ENCODE assay signal across 10 cellular contexts in genomic region chr11:94731921-94732601, GRCh38. TPM values are rescaled to one million over a fixed set of nuclear protein-coding genes. Genes with fewer than 3 reads are reported as not detected.
DNase-seq lines count a peak whose midpoint lies in the region; ATAC-seq and TF ChIP-seq lines count a peak whose summit lies in the region.
"Had no signal": no experiment of that assay in that cellular context is flagged by ENCODE, and none has a peak within 500 bp of the region (broad histone marks: within the 10 kb centered on the region; RNA-seq: fewer than 3 reads in every experiment).

No MANE protein-coding gene starts in this region.

- peaks cover 18% of the 10 kb centered on the region for H3F3A ChIP-seq in PC-3 (ENCODE audit: low read length, unreplicated experiment)

- CTCF ChIA-PET in PC-3 (lab: Charles Lee): interaction anchor here (1.0 to 1.1 kb wide), 2 partner anchors 11 to 109 kb away, joined by 6 to 7 read pairs; no protein-coding TSS in a partner anchor
- CTCF ChIA-PET in GM10248 (lab: Yijun Ruan, JAX): interaction anchor here (1.0 to 2.7 kb wide), 4 partner anchors 9 to 22 kb away, joined by 3 to 7 read pairs (median 4); no protein-coding TSS in a partner anchor

- H3K27me3 ChIP-seq in PC-3 (ENCODE audit: low read length) (no peaks in the 10 kb centered on the region), osteoblast (ENCODE audit: insufficient read depth, low read length) (no peaks in the 10 kb centered on the region)

- H3K4me1 ChIP-seq in PC-3 (ENCODE audit: insufficient read depth, low read length): peaks cover 90% of the 10 kb centered on the region
- H3K4me1 ChIP-seq in osteoblast (ENCODE audit: insufficient read depth, low read length): peaks cover 21% of the 10 kb centered on the region

- no peak for TF ChIP-seq CTCF in PC-3 (conservative IDR thresholded peaks at IDR 0.05; ENCODE audit: low read depth, low read length)
- TF ChIP-seq CTCF in osteoblast (IDR thresholded peaks at IDR 0.05; ENCODE audit: extremely low read depth, low read depth, low read length): no peak
- no peak for TF ChIP-seq CTCF in GM10248 (IDR thresholded peaks at IDR 0.05; ENCODE audit: control extremely low read depth, extremely low read depth, low read depth, missing control alignments)

- peak overlapping the region; percentile 79 for H3K9ac ChIP-seq in PC-3 (ENCODE audit: low read length)

- H3K4me3 ChIP-seq in PC-3 (ENCODE audit: low read length) (peak overlapping the region; percentile 4; the same call in 1 of the 2 replicates), osteoblast (ENCODE audit: insufficient read depth, low read length) (no peak overlapping the region)

- H3K36me3 ChIP-seq in PC-3 (ENCODE audit: low read depth, low read length) (no peaks in the 10 kb centered on the region), osteoblast (ENCODE audit: insufficient read depth, low read length) (no peaks in the 10 kb centered on the region)

- no peaks in the 10 kb centered on the region for H3K9me2 ChIP-seq in PC-3 (replicated peaks; ENCODE audit: low read length)

- intact Hi-C loops in PC-3 (cut with micrococcal nuclease): loop anchor here (2.0 kb wide), 2 partner anchors 23 to 109 kb away; no protein-coding TSS in a partner anchor

- BruUV-seq in PC-3 (replicated peaks; lab: Mats Ljungman, UMichigan): no TSS peak

- H3K27ac ChIP-seq in PC-3 (ENCODE audit: low read length) (peak overlapping the region; percentile 96), epithelial cell of prostate (peak overlapping the region; percentile 80), osteoblast (ENCODE audit: low read depth, low read length) (peak overlapping the region; percentile 59)

- H2AFZ ChIP-seq in PC-3 (ENCODE audit: low read length): no peak overlapping the region
- H2AFZ ChIP-seq in osteoblast (ENCODE audit: low read length): peak overlapping the region; percentile 21

- peak overlapping the region; percentile 70 for H3K4me2 ChIP-seq in PC-3 (ENCODE audit: low read length)
- H3K4me2 ChIP-seq in osteoblast (ENCODE audit: insufficient read depth, low read length): peak overlapping the region; percentile 30

- H4K20me1 ChIP-seq in PC-3 (ENCODE audit: low read length) (no peaks in the 10 kb centered on the region), osteoblast (ENCODE audit: insufficient read depth, low read length) (no peaks in the 10 kb centered on the region)

- POLR2A ChIA-PET in PC-3 (lab: Charles Lee; ENCODE audit: unreplicated experiment) (interaction anchor here (0.6 to 0.7 kb wide), 2 partner anchors 335 to 603 kb away, joined by 3 to 6 read pairs; partner anchors contain the start of gene SRSF8), GM10248 (lab: Yijun Ruan, JAX) (no interaction called here)

- ATAC-seq in PC-3 (peak; percentile 59), HG02885 (IDR thresholded peaks at IDR 0.05; ENCODE audit: poor library complexity, unreplicated experiment) (no peak)

- H3K79me2 ChIP-seq in PC-3 (ENCODE audit: low read length) (no peaks in the 10 kb centered on the region), osteoblast (ENCODE audit: insufficient read depth, low read length) (no peaks in the 10 kb centered on the region)

- peak; percentile 90 for DNase-seq in DMS53 treated with DMSO at 0.1 percent for 48 hours (lab: John Stamatoyannopoulos, UW; ENCODE audit: unreplicated experiment)
- DNase-seq in PC-3: peak; percentile 90
- peak; percentile 41 for DNase-seq in epithelial cell of prostate (ENCODE audit: low read depth, low spot score)
- DNase-seq in osteoblast (ENCODE audit: insufficient read length, low spot score, missing footprints): peak; percentile 83
- DNase-seq in GM10248 (ENCODE audit: extremely low spot score): no peak
- DNase-seq in DMS79 (lab: John Stamatoyannopoulos, UW): no peak
- no peak for DNase-seq in activated CD4-positive, alpha-beta T cell treated with anti-CD3 and anti-CD28 coated beads, Interleukin-2, amount 50 U/mL, for 4 hours
- DNase-seq: cortex of kidney, T-helper 2 cell had no signal

- H3K9me3 ChIP-seq in PC-3 (ENCODE audit: low read length) (no peaks in the 10 kb centered on the region), osteoblast (ENCODE audit: low read depth, low read length) (no peaks in the 10 kb centered on the region)

RNA-seq across cellular contexts. Expression of gene AMOTL1, which starts 36.1 kb away (rescaled TPM):
- 32.6 and 37.9 TPM in 2 replicates for total RNA-seq in PC-3 (2014; rRNA removed)
- total RNA-seq in osteoblast: 53.6 and 54.2 TPM in 2 replicates

Comparison
In these comparisons a context has a peak if more than half of its experiments do, and no peak if none do; other contexts are left out.
1. DNase-seq: peak in DMS53 treated with DMSO at 0.1 percent for 48 hours (single experiment), PC-3 (single experiment), epithelial cell of prostate (single experiment) and osteoblast (single experiment); none in GM10248 (single experiment), DMS79 (single experiment) and activated CD4-positive, alpha-beta T cell treated with anti-CD3 and anti-CD28 coated beads, Interleukin-2, amount 50 U/mL, for 4 hours (0 of 2).
2. Peak in every context shown above with its lines, with median percentiles within 50 percentile points of each other: H3K27ac ChIP-seq.